ENCODE assay signal across 1 cellular context in genomic region chr6:169722362-169723199, GRCh38.
TF ChIP-seq lines count a peak whose summit lies in the region.

No MANE protein-coding gene starts in this region.

TF ChIP-seq in HepG2, 621 proteins besides CTCF, POLR2A, EP300 and RAD21 (continued from another document and continues in another):
- peak; percentile 30; the same call in 1 of the 2 replicates for TF ChIP-seq ZNF512B (CRISPR knock-in tag; IDR thresholded peaks at IDR 0.05; ENCODE audit: borderline replicate concordance)
- TF ChIP-seq JDP2 (CRISPR knock-in tag; IDR thresholded peaks at IDR 0.05; ENCODE audit: borderline replicate concordance) = no peak
- TF ChIP-seq ZNF143 (CRISPR knock-in tag; IDR thresholded peaks at IDR 0.05) = no peak
- no peak for TF ChIP-seq ZSCAN21 (CRISPR knock-in tag; IDR thresholded peaks at IDR 0.05; ENCODE audit: borderline replicate concordance)
- no peak for TF ChIP-seq NFATC3 (CRISPR knock-in tag; IDR thresholded peaks at IDR 0.05)
- TF ChIP-seq ZNF292 (CRISPR knock-in tag; IDR thresholded peaks at IDR 0.05; ENCODE audit: borderline replicate concordance, low read depth) = peak; percentile 53; the same call in 1 of the 2 replicates
- TF ChIP-seq KLF16 (CRISPR knock-in tag; IDR thresholded peaks at IDR 0.05) = 0 out of 4 replicates have a peak, but pooled peaks of 1 of the 2 experiments have one; percentile 34
- no peak for TF ChIP-seq SSRP1 (CRISPR knock-in tag; IDR thresholded peaks at IDR 0.05)
- TF ChIP-seq MXD1 (CRISPR knock-in tag; IDR thresholded peaks at IDR 0.05) = 0 out of 2 replicates have a peak, but pooled peaks have one; percentile 17
- TF ChIP-seq XBP1 (CRISPR knock-in tag; IDR thresholded peaks at IDR 0.05) = no peak
- peak; percentile 21; the same call in 1 of the 2 replicates for TF ChIP-seq HDAC1 (CRISPR knock-in tag; IDR thresholded peaks at IDR 0.05)
- TF ChIP-seq ZSCAN31 (CRISPR knock-in tag; IDR thresholded peaks at IDR 0.05; ENCODE audit: low read depth) = no peak
- TF ChIP-seq RORA (CRISPR knock-in tag; IDR thresholded peaks at IDR 0.05) = no peak
- no peak for TF ChIP-seq FOXA1 (IDR thresholded peaks at IDR 0.05)
- TF ChIP-seq FOXA1 (CRISPR knock-in tag; IDR thresholded peaks at IDR 0.05) = no peak
- no peak for TF ChIP-seq HNRNPH1 (optimal IDR thresholded peaks at IDR 0.05; ENCODE audit: low read depth, low read length)
- TF ChIP-seq ZNF318 (CRISPR knock-in tag; IDR thresholded peaks at IDR 0.05) = no peak
- no peak for TF ChIP-seq ZNF75D (CRISPR knock-in tag; IDR thresholded peaks at IDR 0.05; ENCODE audit: borderline replicate concordance)
- TF ChIP-seq ZNF414 (CRISPR knock-in tag; IDR thresholded peaks at IDR 0.05) = peak; percentile 87
- TF ChIP-seq ATF7-NPFF (CRISPR knock-in tag; IDR thresholded peaks at IDR 0.05; ENCODE audit: low read depth) = no peak
- TF ChIP-seq DDIT3 (CRISPR knock-in tag; IDR thresholded peaks at IDR 0.05) = no peak
- TF ChIP-seq ATF7 (IDR thresholded peaks at IDR 0.05) = no peak
- no peak for TF ChIP-seq ATF7 (CRISPR knock-in tag; IDR thresholded peaks at IDR 0.05)
- peak; percentile 38 for TF ChIP-seq HDAC2 (CRISPR knock-in tag; IDR thresholded peaks at IDR 0.05)
- no peak for TF ChIP-seq ZNF432 (CRISPR knock-in tag; IDR thresholded peaks at IDR 0.05; ENCODE audit: borderline replicate concordance)
- TF ChIP-seq ZSCAN9 (CRISPR knock-in tag; IDR thresholded peaks at IDR 0.05; ENCODE audit: borderline replicate concordance) = no peak
- no peak for TF ChIP-seq BRCA1 (CRISPR knock-in tag; IDR thresholded peaks at IDR 0.05)
- TF ChIP-seq LCORL (IDR thresholded peaks at IDR 0.05) = no peak
- no peak; the same call in 1 of the 2 replicates for TF ChIP-seq LCORL (CRISPR knock-in tag; IDR thresholded peaks at IDR 0.05)
- no peak for TF ChIP-seq TRIM22 (IDR thresholded peaks at IDR 0.05)
- TF ChIP-seq ZFY (CRISPR knock-in tag; IDR thresholded peaks at IDR 0.05) = no peak
- peak; percentile 83; the same call in 1 of the 2 replicates for TF ChIP-seq MBD4 (IDR thresholded peaks at IDR 0.05; ENCODE audit: borderline replicate concordance, low read length)
- TF ChIP-seq SOX6 (IDR thresholded peaks at IDR 0.05) = no peak
- TF ChIP-seq SOX6 (CRISPR knock-in tag; IDR thresholded peaks at IDR 0.05) = peak; percentile 44; the same call in 1 of the 2 replicates
- TF ChIP-seq KMT2B (CRISPR knock-in tag; IDR thresholded peaks at IDR 0.05) = no peak
- no peak for TF ChIP-seq NR1H2 (CRISPR knock-in tag; IDR thresholded peaks at IDR 0.05; ENCODE audit: borderline replicate concordance, low read depth)
- no peak for TF ChIP-seq MAF1 (CRISPR knock-in tag; IDR thresholded peaks at IDR 0.05; ENCODE audit: borderline replicate concordance)
- 0 out of 2 replicates have a peak, but pooled peaks have one; percentile 9 for TF ChIP-seq ZBTB7B (CRISPR knock-in tag; IDR thresholded peaks at IDR 0.05)
- TF ChIP-seq ZNF235 (CRISPR knock-in tag; IDR thresholded peaks at IDR 0.05; ENCODE audit: borderline replicate concordance) = no peak
- TF ChIP-seq SMAD3 (CRISPR knock-in tag; IDR thresholded peaks at IDR 0.05) = no peak
- peak; percentile 55 for TF ChIP-seq AGO1 (IDR thresholded peaks at IDR 0.05; ENCODE audit: low read depth, low read length, poor library complexity, severe bottlenecking)
- TF ChIP-seq RARA (CRISPR knock-in tag; IDR thresholded peaks at IDR 0.05) = peak; percentile 36; the same call in 1 of the 2 replicates
- TF ChIP-seq GABPB1 (CRISPR knock-in tag; IDR thresholded peaks at IDR 0.05) = peak; percentile 49; the same call in 1 of the 2 replicates
- no peak for TF ChIP-seq ZNF629 (CRISPR knock-in tag; conservative IDR thresholded peaks at IDR 0.05)
- TF ChIP-seq NFAT5 (CRISPR knock-in tag; IDR thresholded peaks at IDR 0.05) = no peak
- no peak for TF ChIP-seq SPEN (CRISPR knock-in tag; IDR thresholded peaks at IDR 0.05; ENCODE audit: low read depth)
